Comparison of ENCODE assay signal across 4 cellular contexts in the genomic region with DNA sequence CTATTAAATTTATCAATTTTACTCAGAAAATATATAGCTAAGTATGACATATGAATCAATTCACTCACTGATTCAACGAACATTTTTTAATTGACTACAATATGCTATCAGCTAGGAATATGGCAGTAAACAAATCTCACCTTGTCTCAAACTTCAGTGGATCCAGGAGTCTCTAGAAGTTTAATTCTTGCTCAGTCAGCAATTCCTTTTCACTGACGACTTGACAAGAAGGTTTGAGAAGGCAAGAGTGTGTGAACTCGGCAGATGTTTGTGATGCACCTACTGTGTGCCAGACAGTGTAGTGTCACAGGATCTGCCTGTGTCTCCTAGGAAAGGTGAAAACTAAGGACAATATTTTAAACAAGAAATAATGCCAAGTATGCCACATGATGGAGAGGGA.
DNase-seq lines count a peak whose midpoint lies in the region; ATAC-seq, FAIRE-seq and TF ChIP-seq lines count a peak whose summit lies in the region.
"Not testable (repeated sequence)": the region's sequence is repeated elsewhere in the genome, so short reads cannot be mapped to it uniquely, and the experiment has no call there.

No MANE protein-coding gene starts in this region.

- not testable (repeated sequence) for TF ChIP-seq EP300 in A549 (IDR thresholded peaks at IDR 0.05)

- H2BK20ac ChIP-seq in IMR-90 (ENCODE audit: low read depth, low read length): not testable (repeated sequence)

- dilution Hi-C loops in IMR-90 (cut with HindIII; ENCODE audit: low sequenced_read_pairs, unreplicated experiment): not testable (repeated sequence)

- H2BK15ac ChIP-seq in IMR-90 (ENCODE audit: low read depth, low read length): not testable (repeated sequence)

- not testable (repeated sequence) for ATAC-seq in A549; IMR-90 (ENCODE audit: low read depth)

- TF ChIP-seq RAD21 in A549 (conservative IDR thresholded peaks at IDR 0.05 in 1 of 2, IDR thresholded peaks at IDR 0.05 in 1 of 2); IMR-90 (IDR thresholded peaks at IDR 0.05; ENCODE audit: low read length): not testable (repeated sequence)

- 6% methylated on average over 3 of the region's 3 CpGs for WGBS in A549 (ENCODE audit: missing lambda C conversion rate)
- WGBS in IMR-90 (ENCODE audit: extremely low coverage in 2 of 2, insufficient read length in 1 of 2), 2 experiments: no CpG with 5 or more reads among the region's 3 CpGs

- H3K14ac ChIP-seq in IMR-90 (replicated peaks; ENCODE audit: low read depth, low read length): not testable (repeated sequence)

- not testable (repeated sequence) for H3K18ac ChIP-seq in IMR-90 (ENCODE audit: low read depth, low read length)

- CTCF ChIA-PET in A549 (lab: Yijun Ruan, JAX); IMR-90 (lab: Yijun Ruan, JAX): not testable (repeated sequence)

- not testable (repeated sequence) for H4K20me1 ChIP-seq in BLaER1; BLaER1 treated with 17β-estradiol and CSF1 and Interleukin-3, amounts not matched to agents 10 nM and 100 nM; IMR-90 (ENCODE audit: insufficient read depth, low read length)

- not testable (repeated sequence) for H3K56ac ChIP-seq in IMR-90 (ENCODE audit: extremely low read depth, insufficient read depth, low read length)

- not testable (repeated sequence) for H2BK5ac ChIP-seq in IMR-90 (ENCODE audit: low read depth, low read length, poor library complexity, severe bottlenecking)

- H3K4me2 ChIP-seq in A549; IMR-90 (ENCODE audit: low read depth, low read length): not testable (repeated sequence)
- H3K4me2 ChIP-seq in BLaER1: peak overlapping the region; percentile 63
- peak overlapping the region in 10 of 11 experiments; percentile 29 to 66 (median 54); a peak in 19 of 22 replicates for H3K4me2 ChIP-seq in BLaER1 treated with 17β-estradiol and CSF1 and Interleukin-3, amounts not matched to agents 10 nM and 100 nM

- not testable (repeated sequence) for H3K27ac ChIP-seq in A549; BLaER1 treated with 17β-estradiol and CSF1 and Interleukin-3, amounts not matched to agents 10 nM and 100 nM; IMR-90 (ENCODE audit: insufficient read depth, low read length)
- 0 out of 2 replicates have a peak overlapping the region, but pooled peaks have one; percentile 44 for H3K27ac ChIP-seq in BLaER1

- not testable (repeated sequence) for H4K5ac ChIP-seq in IMR-90 (ENCODE audit: low read depth, low read length)

- H2BK120ac ChIP-seq in IMR-90 (ENCODE audit: low read depth, low read length): not testable (repeated sequence)

- in situ Hi-C loops in IMR-90 (cut with MboI; ENCODE audit: low sequenced_read_pairs): not testable (repeated sequence)

- not testable (repeated sequence) for H3K4me3 ChIP-seq in A549; BLaER1; BLaER1 treated with 17β-estradiol and CSF1 and Interleukin-3, amounts not matched to agents 10 nM and 100 nM; IMR-90 (ENCODE audit: insufficient read depth, low read depth, low read length)

- not testable (repeated sequence) for H3K23ac ChIP-seq in IMR-90 (ENCODE audit: low read depth, low read length)

- TF ChIP-seq POLR2A in A549 (IDR thresholded peaks at IDR 0.05; ENCODE audit: low read length); IMR-90 (IDR thresholded peaks at IDR 0.05; ENCODE audit: low read depth, low read length): not testable (repeated sequence)

- H3K9me1 ChIP-seq in IMR-90 (ENCODE audit: insufficient read depth, low read length): not testable (repeated sequence)

- not testable (repeated sequence) for H4K8ac ChIP-seq in IMR-90 (ENCODE audit: low read depth in 2 of 2, low read length in 2 of 2)

- not testable (repeated sequence) for H3K4ac ChIP-seq in IMR-90 (ENCODE audit: low read depth, low read length)

- H2AK5ac ChIP-seq in IMR-90 (ENCODE audit: low read depth, low read length): not testable (repeated sequence)

- not testable (repeated sequence) for H3K9me3 ChIP-seq in A549; BLaER1; BLaER1 treated with 17β-estradiol and CSF1 and Interleukin-3, amounts not matched to agents 10 nM and 100 nM (replicated peaks in 1 of 11); IMR-90 (ENCODE audit: control insufficient read depth, insufficient read depth, low read length)

- not testable (repeated sequence) for H4K91ac ChIP-seq in IMR-90 (ENCODE audit: insufficient read depth, low read depth, low read length)

- not testable (repeated sequence) for FAIRE-seq in A549 (lab: Jason Lieb, UNC)

- intact Hi-C loops in IMR-90 (cut with micrococcal nuclease): not testable (repeated sequence)

- H2AK9ac ChIP-seq in IMR-90 (replicated peaks; ENCODE audit: low read depth, low read length, poor library complexity): not testable (repeated sequence)

- H3K36me3 ChIP-seq in BLaER1; BLaER1 treated with 17β-estradiol and CSF1 and Interleukin-3, amounts not matched to agents 10 nM and 100 nM; IMR-90 (ENCODE audit: control insufficient read depth, insufficient read depth, low read length): not testable (repeated sequence)

- not testable (repeated sequence) for DNase-seq in A549 (ENCODE audit: low read depth in 1 of 2, low spot score in 1 of 2); IMR-90

- H3K9ac ChIP-seq in BLaER1; BLaER1 treated with 17β-estradiol and CSF1 and Interleukin-3, amounts not matched to agents 10 nM and 100 nM; IMR-90 (ENCODE audit: low read depth, low read length): not testable (repeated sequence)

- not testable (repeated sequence) for TF ChIP-seq CTCF in A549 (IDR thresholded peaks at IDR 0.05); IMR-90 (conservative IDR thresholded peaks at IDR 0.05; ENCODE audit: low read depth, low read length)

- H3K4me1 ChIP-seq in A549; IMR-90 (ENCODE audit: control insufficient read depth, insufficient read depth, low read length): not testable (repeated sequence)
- peaks cover 23% of the 10 kb centered on the region for H3K4me1 ChIP-seq in BLaER1
- peaks cover 7 to 23% (median 15%) of the 10 kb centered on the region in 10 experiments; a peak in 15 of 20 replicates for H3K4me1 ChIP-seq in BLaER1 treated with 17β-estradiol and CSF1 and Interleukin-3, amounts not matched to agents 10 nM and 100 nM

- not testable (repeated sequence) for H3K27me3 ChIP-seq in BLaER1; BLaER1 treated with 17β-estradiol and CSF1 and Interleukin-3, amounts not matched to agents 10 nM and 100 nM; IMR-90 (ENCODE audit: control insufficient read depth, insufficient read depth, low read length)

- BruUV-seq in IMR-90 (replicated peaks; lab: Mats Ljungman, UMichigan): not testable (repeated sequence)

- H2AFZ ChIP-seq in IMR-90 (replicated peaks; ENCODE audit: low read length, poor library complexity): not testable (repeated sequence)

- POLR2A ChIA-PET in A549 (lab: Yijun Ruan, JAX); IMR-90 (lab: Charles Lee; ENCODE audit: unreplicated experiment): not testable (repeated sequence)

- H3K79me1 ChIP-seq in IMR-90 (ENCODE audit: low read depth in 1 of 2, low read length in 2 of 2): not testable (repeated sequence)

TF ChIP-seq in A549, 52 proteins besides CTCF, POLR2A, EP300 and RAD21:
- TF ChIP-seq MAFK (IDR thresholded peaks at IDR 0.05; ENCODE audit: partially characterized antibody): peak; percentile 64

TF ChIP-seq in IMR-90, 13 proteins besides CTCF, POLR2A, EP300 and RAD21:
- TF ChIP-seq MAFK (IDR thresholded peaks at IDR 0.05; ENCODE audit: low read depth, low read length): peak; percentile 65
